ENCODE assay signal across 1 cellular context in genomic region chr4:17807446-17807845, GRCh38.
TF ChIP-seq lines count a peak whose summit lies in the region.

No MANE protein-coding gene starts in this region.

TF ChIP-seq in HepG2, 621 proteins besides CTCF, POLR2A, EP300 and RAD21:
- no peak for TF ChIP-seq HOXA3 (CRISPR knock-in tag; IDR thresholded peaks at IDR 0.05)
- TF ChIP-seq ZSCAN29 (CRISPR knock-in tag; conservative IDR thresholded peaks at IDR 0.05): no peak
- no peak for TF ChIP-seq MEIS1 (CRISPR knock-in tag; IDR thresholded peaks at IDR 0.05; ENCODE audit: borderline replicate concordance)
- no peak for TF ChIP-seq AHDC1 (CRISPR knock-in tag; IDR thresholded peaks at IDR 0.05; ENCODE audit: borderline replicate concordance)
- TF ChIP-seq ZNF547 (CRISPR knock-in tag; IDR thresholded peaks at IDR 0.05): no peak
- no peak for TF ChIP-seq IKZF5 (CRISPR knock-in tag; IDR thresholded peaks at IDR 0.05)
- no peak for TF ChIP-seq ATM (IDR thresholded peaks at IDR 0.05; ENCODE audit: borderline replicate concordance)
TF ChIP-seq in HepG2: peak in this region for 0.
